ENCODE assay signal across 8 cellular contexts in the genomic region with DNA sequence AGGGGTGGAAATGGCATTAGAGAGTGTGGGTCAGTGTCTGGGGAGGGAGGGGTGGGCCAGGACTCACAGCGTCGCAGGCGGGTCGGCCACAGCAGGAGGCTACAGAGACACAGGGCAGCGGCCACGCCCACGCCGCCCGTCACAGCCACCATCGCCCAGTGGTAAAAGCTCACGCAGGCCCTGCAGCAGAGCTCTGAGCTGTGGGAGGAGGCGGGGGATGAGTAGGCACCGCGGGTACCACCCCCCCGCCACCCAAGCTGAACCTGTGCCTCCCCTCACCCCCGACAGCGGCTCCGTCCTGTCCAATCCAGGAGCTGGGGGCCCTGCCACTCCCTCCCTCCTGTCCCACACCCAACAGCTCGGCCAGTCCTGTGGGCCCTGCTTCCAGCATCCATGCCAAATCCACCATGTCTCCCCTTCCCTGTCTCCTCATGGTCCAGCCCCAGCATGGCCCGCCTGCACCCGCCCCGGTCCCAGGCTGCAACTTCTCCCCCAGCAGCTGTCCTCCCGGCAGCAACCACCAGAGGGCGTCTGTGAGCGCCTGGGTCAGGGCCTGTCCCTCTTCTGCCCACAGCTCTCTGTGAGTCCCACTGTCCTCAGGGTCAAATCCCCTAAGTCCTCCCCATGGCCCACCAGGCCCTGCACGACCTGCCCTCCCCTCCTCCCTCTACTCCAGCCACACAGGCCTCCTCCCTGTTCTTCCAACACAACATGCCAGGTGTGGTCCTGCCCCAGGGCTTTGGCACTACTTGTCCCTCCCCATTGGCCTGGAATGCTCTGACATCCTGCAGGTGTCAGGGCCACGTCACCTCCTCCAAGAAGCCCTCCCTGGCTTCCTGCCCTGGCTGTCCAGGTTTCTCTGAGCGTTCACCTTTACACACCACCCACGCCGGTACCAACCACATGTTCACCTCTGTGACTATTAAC. TPM values are rescaled to one million over a fixed set of nuclear protein-coding genes. Genes with fewer than 3 reads are reported as not detected.
DNase-seq lines count a peak whose midpoint lies in the region; ATAC-seq and TF ChIP-seq lines count a peak whose summit lies in the region.

No MANE protein-coding gene starts in this region.

- H3K27ac ChIP-seq in PC-3 (ENCODE audit: low read length) (no peak overlapping the region), esophagus squamous epithelium (no peak overlapping the region)

- 51 to 55% methylated on average over 16 to 22 of the region's 30 CpGs for WGBS in esophagus squamous epithelium, 2 donors

- H3F3A ChIP-seq in PC-3 (ENCODE audit: low read length, unreplicated experiment) = no peaks in the 10 kb centered on the region

- H3K9me3 ChIP-seq in PC-3 (ENCODE audit: low read length) (no peaks in the 10 kb centered on the region), esophagus squamous epithelium (no peaks in the 10 kb centered on the region)

- no peak overlapping the region for H3K9ac ChIP-seq in PC-3 (ENCODE audit: low read length)

- no TSS peak for BruUV-seq in PC-3 (replicated peaks; lab: Mats Ljungman, UMichigan)

- H3K79me2 ChIP-seq in PC-3 (ENCODE audit: low read length) = no peaks in the 10 kb centered on the region

- H4K20me1 ChIP-seq in PC-3 (ENCODE audit: low read length) = no peaks in the 10 kb centered on the region

- H3K9me3 Mint-ChIP-seq in nephron progenitor cell = no peaks in the 10 kb centered on the region

- POLR2A ChIA-PET in PC-3 (lab: Charles Lee; ENCODE audit: unreplicated experiment) = interaction anchor here (0.6 kb wide), 1 partner anchor 12 kb away, joined by 13 read pairs; no protein-coding TSS in a partner anchor

- H3K4me1 ChIP-seq in PC-3 (ENCODE audit: insufficient read depth, low read length) (no peaks in the 10 kb centered on the region), esophagus squamous epithelium (peaks cover 0 to 19% (median 0%) of the 10 kb centered on the region in 3 donors)

- no peak for TF ChIP-seq POLR2A in esophagus squamous epithelium (IDR thresholded peaks at IDR 0.05)

- peak; percentile 52 for DNase-seq in NCI-H82 (lab: John Stamatoyannopoulos, UW)
- DNase-seq in NCI-H82 treated with DMSO at 0.1 percent for 48 hours (lab: John Stamatoyannopoulos, UW; ENCODE audit: unreplicated experiment) = no peak
- peak; percentile 60 for DNase-seq in PC-3
- DNase-seq in activated T-helper 1 cell treated with Interleukin-2 at 50 U/mL for 16 hours (ENCODE audit: low read depth) = peak; percentile 63
- DNase-seq in esophagus squamous epithelium (lab: John Stamatoyannopoulos, UW) = no peak
- peak; percentile 89 for DNase-seq in nephron progenitor cell
- DNase-seq in stimulated activated naive CD8-positive, alpha-beta T cell treated with anti-CD3 and anti-CD28 coated beads, Interleukin-15, Interleukin-2, amounts not matched to agents 100 U/mL and 50 U/mL, for 24 hours = peak; percentile 90

- H3K4me1 Mint-ChIP-seq in nephron progenitor cell = no peaks in the 10 kb centered on the region

- no peak overlapping the region for H3K4me2 ChIP-seq in PC-3 (ENCODE audit: low read length)

- H3K4me3 Mint-ChIP-seq in nephron progenitor cell = no peak overlapping the region

- H3K9me2 ChIP-seq in PC-3 (replicated peaks; ENCODE audit: low read length) = no peaks in the 10 kb centered on the region

- H2AFZ ChIP-seq in PC-3 (ENCODE audit: low read length) = no peak overlapping the region

- peaks cover 4% of the 10 kb centered on the region for H3K36me3 Mint-ChIP-seq in nephron progenitor cell (ENCODE audit: low read depth)

- H3K27ac Mint-ChIP-seq in nephron progenitor cell = no peak overlapping the region

- no peaks in the 10 kb centered on the region for H3K27me3 ChIP-seq in PC-3 (ENCODE audit: low read length)
- H3K27me3 ChIP-seq in esophagus squamous epithelium = no peaks in the 10 kb centered on the region

- ATAC-seq in PC-3 (peak; percentile 68), HG03135 (IDR thresholded peaks at IDR 0.05; ENCODE audit: unreplicated experiment) (no peak)
- ATAC-seq in stimulated activated naive CD8-positive, alpha-beta T cell treated with anti-CD3 and anti-CD28 coated beads, Interleukin-15, Interleukin-2, amounts not matched to agents 100 U/mL and 50 U/mL, for 24 hours = peak; percentile 50

- peak; percentile 85 for TF ChIP-seq CTCF in PC-3 (conservative IDR thresholded peaks at IDR 0.05; ENCODE audit: low read depth, low read length)
- TF ChIP-seq CTCF in esophagus squamous epithelium (IDR thresholded peaks at IDR 0.05) = peak; percentile 61 to 94 (median 89)
- TF ChIP-seq CTCF in nephron progenitor cell (IDR thresholded peaks at IDR 0.05) = peak; percentile 88

- intact Hi-C loops in PC-3 (cut with micrococcal nuclease) (no loop called here), esophagus squamous epithelium (cut with DNase I) (loop anchor here (5.0 to 10.0 kb wide), 2 partner anchors 77 to 160 kb away; a partner anchor contains a TSS)

- H3K4me3 ChIP-seq in PC-3 (ENCODE audit: low read length) = no peak overlapping the region
- no peak overlapping the region for H3K4me3 ChIP-seq in esophagus squamous epithelium

- no peaks in the 10 kb centered on the region for H3K27me3 Mint-ChIP-seq in nephron progenitor cell (ENCODE audit: low read depth, poor library complexity)

- CTCF ChIA-PET in PC-3 (lab: Charles Lee) = no interaction called here

- H3K36me3 ChIP-seq in PC-3 (ENCODE audit: low read depth, low read length) (0 out of 2 replicates have a peak, but pooled peaks cover 6% of the 10 kb centered on the region), esophagus squamous epithelium (peaks cover 0 to 56% (median 3%) of the 10 kb centered on the region in 3 donors)

RNA-seq across cellular contexts. Expression of a gene that starts 6.0 kb away (rescaled TPM):
- total RNA-seq in PC-3 (2014; rRNA removed) = not detected in 2 replicates
- under 1 TPM in 1 of 4 donors, not detected in 3; 0.95 TPM for total RNA-seq in esophagus squamous epithelium

RNA-seq across cellular contexts. Expression of a gene that starts 12.4 kb away (rescaled TPM):
- total RNA-seq in PC-3 (2014; rRNA removed) = 121 and 165 TPM in 2 replicates
- total RNA-seq in esophagus squamous epithelium = 10 to 100 TPM; 22.5 to 50.4 (median 37.3) TPM

RNA-seq across cellular contexts. Expression of a gene that starts 27.7 kb away (rescaled TPM):
- total RNA-seq in PC-3 (2014; rRNA removed) = 146 and 210 TPM in 2 replicates
- 10 to 100 TPM; 56.1 to 77.6 (median 76.9) TPM for total RNA-seq in esophagus squamous epithelium

RNA-seq across cellular contexts. Expression of a gene that starts 38.9 kb away (rescaled TPM):
- total RNA-seq in PC-3 (2014; rRNA removed) (53.6 and 77.9 TPM in 2 replicates), esophagus squamous epithelium (10 to 100 TPM; 26.5 to 46.8 (median 27.2) TPM)

RNA-seq across cellular contexts. Expression of a gene that starts 40.3 kb away (rescaled TPM):
- total RNA-seq in PC-3 (2014; rRNA removed) = 0.18 TPM in 1 of 2 replicates, not detected in the other
- total RNA-seq in esophagus squamous epithelium = under 1 TPM; 0.18 to 0.76 (median 0.22) TPM

Comparison
In these comparisons a context has a peak if more than half of its experiments do, and no peak if none do; other contexts are left out.
1. DNase-seq: peak in NCI-H82 (single experiment), PC-3 (single experiment), activated T-helper 1 cell treated with Interleukin-2 at 50 U/mL for 16 hours (single experiment), nephron progenitor cell (single experiment) and stimulated activated naive CD8-positive, alpha-beta T cell treated with anti-CD3 and anti-CD28 coated beads, Interleukin-15, Interleukin-2, amounts not matched to agents 100 U/mL and 50 U/mL, for 24 hours (single experiment); none in NCI-H82 treated with DMSO at 0.1 percent for 48 hours (single experiment) and esophagus squamous epithelium (single experiment).
2. Peak in every context shown above with its lines, with median percentiles within 50 percentile points of each other: CTCF ChIP-seq.